ENCODE assay signal across 15 cellular contexts in genomic region chr5:38796000-38796738, GRCh38. TPM values are rescaled to one million over a fixed set of nuclear protein-coding genes. Genes with fewer than 3 reads are reported as not detected.
DNase-seq lines count a peak whose midpoint lies in the region; ATAC-seq and TF ChIP-seq lines count a peak whose summit lies in the region.
"Had no signal": no experiment of that assay in that cellular context is flagged by ENCODE, and none has a peak within 500 bp of the region (broad histone marks: within the 10 kb centered on the region; RNA-seq: fewer than 3 reads in every experiment).

No MANE protein-coding gene starts in this region.

- H3K27me3 ChIP-seq in ACC112 (ENCODE audit: insufficient read depth, low read length) (no peaks in the 10 kb centered on the region), adrenal gland (no peaks in the 10 kb centered on the region), gastrocnemius medialis (no peaks in the 10 kb centered on the region)

- H3K79me2 ChIP-seq in ACC112 (ENCODE audit: control insufficient read depth, insufficient read depth, low read length, unreplicated experiment): no peaks in the 10 kb centered on the region

- no peak for TF ChIP-seq CTCF in adrenal gland (IDR thresholded peaks at IDR 0.05)
- TF ChIP-seq CTCF in gastrocnemius medialis (IDR thresholded peaks at IDR 0.05 in 4 of 5, conservative IDR thresholded peaks at IDR 0.05 in 1 of 5): no peak

- 51 to 72% (median 67%) methylated on average over 6 of the region's 6 CpGs for WGBS in adrenal gland, 4 donors

- H3K36me3 ChIP-seq in ACC112 (ENCODE audit: insufficient read depth, low read length): no peaks in the 10 kb centered on the region
- H3K36me3 ChIP-seq in adrenal gland (replicated peaks in 1 of 2): no peaks in the 10 kb centered on the region
- no peaks in the 10 kb centered on the region for H3K36me3 ChIP-seq in gastrocnemius medialis

- intact Hi-C loops in adrenal gland (cut with DNase I): no loop called here
- intact Hi-C loops in left ventricle myocardium superior (cut with micrococcal nuclease): no loop called here
- intact Hi-C loops in gastrocnemius medialis (cut with DNase I; ENCODE audit: low total_unique reads): no loop called here

- H3K9me3 ChIP-seq in adrenal gland (replicated peaks in 1 of 3) (no peaks in the 10 kb centered on the region), gastrocnemius medialis (no peaks in the 10 kb centered on the region)
- H3K9me3 ChIP-seq: A549, Caco-2 had no signal

- in situ Hi-C loops in gastrocnemius medialis (cut with MboI; ENCODE audit: low sequenced_read_pairs in 4 of 4): no loop called here

- H3K27ac ChIP-seq in ACC112 (ENCODE audit: low read depth, low read length) (peak overlapping the region; percentile 72), adrenal gland (peak overlapping the region in 2 of 5 donors; percentile 18 to 68), gastrocnemius medialis (peak overlapping the region; percentile 53 to 80 (median 61))
- H3K27ac ChIP-seq: A549 had no signal

- H2AFZ ChIP-seq in ACC112 (ENCODE audit: low read length, unreplicated experiment): no peak overlapping the region

- no peak for TF ChIP-seq POLR2A in adrenal gland (IDR thresholded peaks at IDR 0.05)
- TF ChIP-seq POLR2A in gastrocnemius medialis (IDR thresholded peaks at IDR 0.05): no peak

- peak; percentile 83 for ATAC-seq in left ventricle myocardium superior
- peak; percentile 89 for ATAC-seq in gastrocnemius medialis
- ATAC-seq in HG03139 (IDR thresholded peaks at IDR 0.05; ENCODE audit: unreplicated experiment): no peak
- ATAC-seq: A549 had no signal

- H3K4me1 ChIP-seq in ACC112 (ENCODE audit: control insufficient read depth, insufficient read depth, low read length, unreplicated experiment) (peaks cover 20% of the 10 kb centered on the region), adrenal gland (replicated peaks in 1 of 2) (no peaks in the 10 kb centered on the region), gastrocnemius medialis (peaks cover 15 to 32% of the 10 kb centered on the region in 2 donors)
- H3K4me1 ChIP-seq: A549, Caco-2 had no signal

- peak in 4 of 7 donors; percentile 23 to 63 (median 30) for DNase-seq in adrenal gland
- peak; percentile 74 for DNase-seq in left ventricle myocardium superior
- DNase-seq in gastrocnemius medialis: peak; percentile 74 to 82
- DNase-seq in T-helper 2 cell: no peak
- DNase-seq in AML-193 (lab: John Stamatoyannopoulos, UW): no peak
- DNase-seq in HuH-7.5 (ENCODE audit: low spot score): no peak
- DNase-seq: activated CD4-positive, CD25-positive, alpha-beta regulatory T cell; activated T-cell treated with anti-CD3 and anti-CD28 coated beads, Interleukin-2, amount 50 U/mL, for 48 hours; Caco-2; NCI-H1694 treated with DMSO at 0.1 percent for 48 hours; NCI-H82; retina had no signal

- peak overlapping the region; percentile 4 for H3K4me3 ChIP-seq in ACC112 (ENCODE audit: low read depth, low read length)
- H3K4me3 ChIP-seq in adrenal gland: no peak overlapping the region
- no peak overlapping the region for H3K4me3 ChIP-seq in gastrocnemius medialis
- H3K4me3 ChIP-seq: A549 had no signal

RNA-seq across cellular contexts. Expression of gene OSMR, which starts 49.6 kb away (rescaled TPM):
- total RNA-seq in adrenal gland: 100 to 1,000 TPM in 1 of 8 donors, 10 to 100 TPM in 7; 31.3 to 121 (median 61.9) TPM
- 10 to 100 TPM; 11.9 to 81.9 (median 11.9) TPM for polyA plus RNA-seq in adrenal gland
- total RNA-seq in left ventricle myocardium superior: 9.9 TPM
- total RNA-seq in gastrocnemius medialis: 10 to 100 TPM in 1 of 4 donors, 1 to 10 TPM in 3; 4.9 to 12.4 (median 6.5) TPM

Comparison
In these comparisons a context has a peak if more than half of its experiments do, and no peak if none do; other contexts are left out.
1. DNase-seq: peak in adrenal gland (4 of 7), left ventricle myocardium superior (single experiment) and gastrocnemius medialis (2 of 2); none in T-helper 2 cell (0 of 5), AML-193 (0 of 2) and HuH-7.5 (single experiment).